Comparison of ENCODE assay signal across 8 cellular contexts in the genomic region with DNA sequence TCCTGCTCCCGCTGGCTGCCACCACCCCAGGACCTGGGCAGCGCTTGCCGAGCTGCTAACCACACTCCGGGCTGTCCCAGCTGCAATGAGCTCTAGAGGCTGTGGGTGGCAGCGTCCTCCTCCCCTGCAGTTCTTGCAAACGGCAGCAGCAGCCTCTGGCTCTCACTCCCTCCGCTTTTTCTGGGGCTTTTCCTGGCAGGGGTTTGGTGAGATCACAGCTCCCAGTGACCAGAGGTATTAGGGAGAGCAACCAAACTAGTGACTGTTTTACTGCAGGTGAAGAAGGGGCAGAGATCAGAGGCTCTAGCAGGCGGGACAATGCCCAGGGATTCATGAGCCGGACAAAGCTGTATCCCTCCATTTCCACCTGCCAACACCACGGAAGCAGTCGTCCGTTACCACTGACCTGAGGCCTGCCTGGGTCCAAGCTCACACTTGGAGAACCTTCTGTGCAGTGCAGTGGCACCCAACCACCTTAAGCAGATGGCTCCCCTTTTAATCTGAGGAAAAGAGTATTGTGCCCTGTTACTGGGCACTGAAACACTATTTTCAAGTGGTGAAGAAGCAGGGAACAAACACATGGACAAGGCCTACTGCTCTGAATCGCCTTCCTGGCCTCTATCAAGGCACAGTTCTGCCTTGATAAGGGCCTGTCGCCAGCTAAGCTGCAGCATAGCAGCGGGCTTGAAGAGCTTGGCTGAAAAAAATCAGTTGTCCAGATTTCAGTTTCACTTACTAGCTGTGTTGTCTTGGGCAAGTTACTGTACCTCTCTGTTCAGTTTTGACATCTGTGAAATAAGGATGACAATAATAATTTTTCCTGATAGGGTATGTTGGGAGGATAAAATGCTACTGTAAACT. TPM values are rescaled to one million over a fixed set of nuclear protein-coding genes. Genes with fewer than 3 reads are reported as not detected.
DNase-seq lines count a peak whose midpoint lies in the region; ATAC-seq and TF ChIP-seq lines count a peak whose summit lies in the region.

A gene (minus strand): TSS at position 87 of the 861 bp plus-strand sequence. CDS start 95 bp downstream, outside the sequence.

- no peaks in the 10 kb centered on the region for H3K79me2 ChIP-seq in PC-9 (ENCODE audit: low read depth)
- no peaks in the 10 kb centered on the region for H3K79me2 ChIP-seq in fibroblast of lung (ENCODE audit: control insufficient read depth, insufficient read depth, low read length)

- H3K4me3 ChIP-seq in PC-9 (peak within 1 kb of the TSS; percentile 42), fibroblast of lung (replicated peaks in 1 of 4; ENCODE audit: control extremely low read depth in 1 of 4, insufficient read depth in 1 of 4, low read depth in 3 of 4, low read length in 4 of 4) (no peak within 1 kb of the TSS)

- H3K9me3 Mint-ChIP-seq in naive thymus-derived CD8-positive, alpha-beta T cell = no peaks in the 10 kb centered on the region
- no peaks in the 10 kb centered on the region for H3K9me3 Mint-ChIP-seq in stimulated activated memory B cell treated with anti-CD40 and anti-IgM and Interleukin-4, amounts not matched to agents 10 μg/mL and 1 μg/mL and 100 μg/mL, for 72 hours

- CTCF ChIA-PET in PC-9 (lab: Charles Lee) = interaction anchor here (0.6 to 1.1 kb wide), 5 partner anchors 36 to 196 kb away, joined by 3 to 11 read pairs (median 4); no protein-coding TSS in a partner anchor

- peak within 1 kb of the TSS; percentile 72 to 85 (median 81) for H3K4me3 Mint-ChIP-seq in naive thymus-derived CD8-positive, alpha-beta T cell
- peak within 1 kb of the TSS; percentile 67 for H3K4me3 Mint-ChIP-seq in stimulated activated memory B cell treated with anti-CD40 and anti-IgM and Interleukin-4, amounts not matched to agents 10 μg/mL and 1 μg/mL and 100 μg/mL, for 72 hours

- POLR2A ChIA-PET in PC-9 (lab: Charles Lee; ENCODE audit: unreplicated experiment) = interaction anchor here (0.6 kb wide), 1 partner anchor 847 kb away, joined by 4 read pairs; no protein-coding TSS in a partner anchor
- POLR2A ChIA-PET in naive thymus-derived CD8-positive, alpha-beta T cell (lab: Charles Lee) = interaction anchor here (0.9 to 1.1 kb wide), 4 partner anchors 18 to 122 kb away, joined by 3 to 4 read pairs (median 3); no protein-coding TSS in a partner anchor

- peak; percentile 99 for ATAC-seq in GM19463 (IDR thresholded peaks at IDR 0.05; ENCODE audit: unreplicated experiment)
- ATAC-seq in naive thymus-derived CD8-positive, alpha-beta T cell = peak; percentile 100
- ATAC-seq in stimulated activated memory B cell treated with anti-CD40 and anti-IgM and Interleukin-4, amounts not matched to agents 10 μg/mL and 1 μg/mL and 100 μg/mL, for 72 hours = peak; percentile 91

- H3F3A ChIP-seq in PC-9 (ENCODE audit: insufficient read depth, low read depth) = no peaks in the 10 kb centered on the region

- H3K9me3 ChIP-seq in PC-9 (ENCODE audit: insufficient read depth, low read depth) (no peaks in the 10 kb centered on the region; the same call in 1 of the 2 replicates), fibroblast of lung (ENCODE audit: control insufficient read depth, insufficient read depth, low read depth, low read length) (no peaks in the 10 kb centered on the region)

- no peaks in the 10 kb centered on the region for H3K36me3 ChIP-seq in PC-9 (ENCODE audit: low read depth)
- no peaks in the 10 kb centered on the region for H3K36me3 ChIP-seq in fibroblast of lung (ENCODE audit: control insufficient read depth, insufficient read depth, low read length)

- H3K27me3 ChIP-seq in PC-9 (ENCODE audit: insufficient read depth, low read depth) = no peaks in the 10 kb centered on the region
- H3K27me3 ChIP-seq in fibroblast of lung (ENCODE audit: control insufficient read depth, insufficient read depth, low read length) = no peaks in the 10 kb centered on the region

- no peaks in the 10 kb centered on the region for H4K20me1 ChIP-seq in PC-9 (ENCODE audit: insufficient read depth)
- no peaks in the 10 kb centered on the region for H4K20me1 ChIP-seq in fibroblast of lung (ENCODE audit: control insufficient read depth, extremely low read depth, insufficient read depth, low read length)

- H3K4me1 ChIP-seq in PC-9 (replicated peaks; ENCODE audit: insufficient read depth) (peaks cover 5% of the 10 kb centered on the region), fibroblast of lung (ENCODE audit: control insufficient read depth, extremely low read depth, insufficient read depth, low read length) (no peaks in the 10 kb centered on the region)

- peak within 1 kb of the TSS in 5 of 10 donors; percentile 49 to 89 (median 78) for H3K27ac Mint-ChIP-seq in naive thymus-derived CD8-positive, alpha-beta T cell
- no peak within 1 kb of the TSS for H3K27ac Mint-ChIP-seq in stimulated activated memory B cell treated with anti-CD40 and anti-IgM and Interleukin-4, amounts not matched to agents 10 μg/mL and 1 μg/mL and 100 μg/mL, for 72 hours

- BruUV-seq in PC-9 (replicated peaks; lab: Mats Ljungman, UMichigan) = no TSS peak

- peaks cover 0 to 14% (median 6%) of the 10 kb centered on the region in 5 donors for H3K27me3 Mint-ChIP-seq in naive thymus-derived CD8-positive, alpha-beta T cell
- H3K27me3 Mint-ChIP-seq in stimulated activated memory B cell treated with anti-CD40 and anti-IgM and Interleukin-4, amounts not matched to agents 10 μg/mL and 1 μg/mL and 100 μg/mL, for 72 hours = peaks cover 15% of the 10 kb centered on the region

- no peaks in the 10 kb centered on the region for H3K36me3 Mint-ChIP-seq in naive thymus-derived CD8-positive, alpha-beta T cell
- no peaks in the 10 kb centered on the region for H3K36me3 Mint-ChIP-seq in stimulated activated memory B cell treated with anti-CD40 and anti-IgM and Interleukin-4, amounts not matched to agents 10 μg/mL and 1 μg/mL and 100 μg/mL, for 72 hours

- H3K4me1 Mint-ChIP-seq in naive thymus-derived CD8-positive, alpha-beta T cell = peaks cover 9 to 28% (median 23%) of the 10 kb centered on the region in 4 donors
- H3K4me1 Mint-ChIP-seq in stimulated activated memory B cell treated with anti-CD40 and anti-IgM and Interleukin-4, amounts not matched to agents 10 μg/mL and 1 μg/mL and 100 μg/mL, for 72 hours = peaks cover 19% of the 10 kb centered on the region

- no peak within 1 kb of the TSS for H3K9ac ChIP-seq in fibroblast of lung (ENCODE audit: insufficient read depth, low read length)

- peak within 1 kb of the TSS; percentile 70 for H2AFZ ChIP-seq in PC-9
- no peak within 1 kb of the TSS for H2AFZ ChIP-seq in fibroblast of lung (ENCODE audit: low read length)

- DNase-seq in COLO829 (ENCODE audit: low spot score) (peak; percentile 64), HPDE6-E6E7 (ENCODE audit: extremely low spot score) (peak; percentile 80), PC-9 (peak; percentile 63 to 64), fibroblast of lung (ENCODE audit: low read depth in 2 of 2) (peak; percentile 50 to 53)
- DNase-seq in activated T-cell treated with anti-CD3 and anti-CD28 coated beads, Interleukin-2, amount 50 U/mL, for 48 hours = peak; percentile 82 to 86
- peak; percentile 50 to 82 (median 66) for DNase-seq in naive thymus-derived CD8-positive, alpha-beta T cell

- H3K4me2 ChIP-seq in PC-9 (peak within 1 kb of the TSS; percentile 79), fibroblast of lung (ENCODE audit: extremely low read depth, insufficient read depth, low read length) (peak within 1 kb of the TSS; percentile 29)

- intact Hi-C loops in PC-9 (cut with micrococcal nuclease; ENCODE audit: unreplicated experiment) = no loop called here

- TF ChIP-seq CTCF in PC-9 (conservative IDR thresholded peaks at IDR 0.05) (peak; percentile 64), fibroblast of lung (conservative IDR thresholded peaks at IDR 0.05 in 1 of 2, IDR thresholded peaks at IDR 0.05 in 1 of 2; ENCODE audit: low read depth in 1 of 2, low read length in 2 of 2) (peak; percentile 44 to 57)

- no peaks in the 10 kb centered on the region for H3K9me2 ChIP-seq in PC-9 (ENCODE audit: insufficient read depth)

- no peak within 1 kb of the TSS for H3K27ac ChIP-seq in PC-9
- no peak within 1 kb of the TSS for H3K27ac ChIP-seq in fibroblast of lung (ENCODE audit: insufficient read depth, low read length)

RNA-seq across cellular contexts. Expression of the gene that starts here (rescaled TPM):
- total RNA-seq in PC-9 (2021) (not detected in 2 replicates), fibroblast of lung (under 0.01 and 0.26 TPM in 2 replicates)
- polyA plus RNA-seq in fibroblast of lung = not detected in 2 replicates
- polyA plus RNA-seq in fibroblast of lung (2012) = not detected in 2 replicates
- not detected in 2 replicates for polyA minus RNA-seq in fibroblast of lung (ENCODE audit: low replicate concordance)
- under 1 TPM; 0.16 to 0.19 TPM for total RNA-seq in naive thymus-derived CD8-positive, alpha-beta T cell
- under 1 TPM in 2 of 3 donors, not detected in 1; 0.23 to 0.91 TPM for polyA plus RNA-seq in naive thymus-derived CD8-positive, alpha-beta T cell

Comparison
In these comparisons a context has a peak if more than half of its experiments do, and no peak if none do; other contexts are left out.
1. Peak in DNase-seq, H3K4me3 ChIP-seq and H3K4me2 ChIP-seq in PC-9; RNA of the gene not detected or under 1 TPM.
2. Peak in DNase-seq and H3K4me2 ChIP-seq in fibroblast of lung; RNA of the gene not detected or under 1 TPM.
3. Peak in DNase-seq and ATAC-seq in naive thymus-derived CD8-positive, alpha-beta T cell; RNA of the gene not detected or under 1 TPM.